In genomic region chr20:33828326-33828834, GRCh38 we compare ENCODE assay signal across 15 cellular contexts. TPM values are rescaled to one million over a fixed set of nuclear protein-coding genes. Genes with fewer than 3 reads are reported as not detected.
DNase-seq lines count a peak whose midpoint lies in the region; ATAC-seq, FAIRE-seq and TF ChIP-seq lines count a peak whose summit lies in the region.
"Had no signal": no experiment of that assay in that cellular context is flagged by ENCODE, and none has a peak within 500 bp of the region (broad histone marks: within the 10 kb centered on the region; RNA-seq: fewer than 3 reads in every experiment).

No MANE protein-coding gene starts in this region.

- peak; percentile 30 to 57 for DNase-seq in SJCRH30
- no peak for DNase-seq in left ventricle myocardium inferior
- DNase-seq in sciatic nerve (ENCODE audit: low spot score) = no peak
- no peak for DNase-seq in aorta
- DNase-seq in frontal cortex (ENCODE audit: low spot score in 2 of 2) = no peak
- DNase-seq: activated CD4-positive, alpha-beta T cell treated with anti-CD3 and anti-CD28 coated beads, Interleukin-2, amount 50 U/mL, for 1 hour; activated naive CD4-positive, alpha-beta T cell; NCI-H748 treated with DMSO at 0.1 percent for 48 hours; posterior cingulate gyrus; trophoblast cell had no signal

- H3K27ac ChIP-seq in C4-2B (peak overlapping the region; percentile 69; the same call in 1 of the 2 replicates), SJCRH30 (peak overlapping the region; percentile 53), left ventricle myocardium inferior (replicated peaks) (peak overlapping the region; percentile 46), aorta (ENCODE audit: low read depth in 1 of 2, low read length in 2 of 2) (peak overlapping the region in 1 of 2 donors; percentile 79)
- H3K27ac ChIP-seq: HL-60 had no signal

- peak; percentile 63 for ATAC-seq in sciatic nerve
- ATAC-seq in HG02885 (IDR thresholded peaks at IDR 0.05; ENCODE audit: poor library complexity, unreplicated experiment) = no peak
- ATAC-seq in aorta (ENCODE audit: low FRiP score) = no peak
- ATAC-seq in HG02588 (IDR thresholded peaks at IDR 0.05; ENCODE audit: unreplicated experiment) = no peak
- ATAC-seq: left lobe of liver had no signal

- H3K4me1 ChIP-seq in SJCRH30 = peaks cover 38% of the 10 kb centered on the region
- H3K4me1 ChIP-seq in left ventricle myocardium inferior = peaks cover 100% of the 10 kb centered on the region
- peaks cover 10 to 20% of the 10 kb centered on the region in 2 donors for H3K4me1 ChIP-seq in aorta (ENCODE audit: control insufficient read depth in 1 of 2, insufficient read depth in 2 of 2, low read length in 2 of 2)

- H3K36me3 ChIP-seq in SJCRH30 = peaks cover 3% of the 10 kb centered on the region
- no peaks in the 10 kb centered on the region for H3K36me3 ChIP-seq in left ventricle myocardium inferior
- H3K36me3 ChIP-seq in aorta (ENCODE audit: control insufficient read depth in 1 of 2, insufficient read depth in 2 of 2, low read length in 1 of 2) = no peaks in the 10 kb centered on the region

- H3K9me3 ChIP-seq in SJCRH30 (replicated peaks) (no peaks in the 10 kb centered on the region), left ventricle myocardium inferior (replicated peaks) (no peaks in the 10 kb centered on the region), aorta (ENCODE audit: control insufficient read depth, low read length) (no peaks in the 10 kb centered on the region)

- FAIRE-seq in frontal cortex (lab: Jason Lieb, UNC) = no peak

- H3K4me3 ChIP-seq in SJCRH30 (no peak overlapping the region), left ventricle myocardium inferior (no peak overlapping the region), aorta (ENCODE audit: low read length in 2 of 2) (no peak overlapping the region)

- H3K27me3 ChIP-seq in SJCRH30 (no peaks in the 10 kb centered on the region), left ventricle myocardium inferior (ENCODE audit: low read depth) (no peaks in the 10 kb centered on the region), aorta (ENCODE audit: control insufficient read depth in 1 of 2, insufficient read depth in 2 of 2, low read length in 1 of 2) (no peaks in the 10 kb centered on the region)

- intact Hi-C loops in left ventricle myocardium inferior (cut with micrococcal nuclease) = no loop called here
- intact Hi-C loops in sciatic nerve (cut with DNase I) = no loop called here
- intact Hi-C loops in aorta (cut with DNase I) = no loop called here

- no peak for TF ChIP-seq CTCF in C4-2B (conservative IDR thresholded peaks at IDR 0.05)
- TF ChIP-seq CTCF in left ventricle myocardium inferior (IDR thresholded peaks at IDR 0.05; ENCODE audit: borderline replicate concordance) = no peak

- WGBS in aorta, 2 donors = 2 to 5% methylated on average over 9 of the region's 9 CpGs

RNA-seq across cellular contexts. Expression of gene CHMP4B, which starts 17.2 kb away (rescaled TPM):
- 45.0 and 51.9 TPM in 2 replicates for total RNA-seq in SJCRH30 (2014; rRNA removed; shearing (Covaris generic))
- total RNA-seq in left ventricle myocardium inferior (104 TPM), sciatic nerve (72.8 TPM), aorta (100 to 1,000 TPM in 1 of 2 donors, 10 to 100 TPM in 1; 96.6 to 107 TPM), frontal cortex (27.7 TPM)
- polyA plus RNA-seq in aorta = 100 to 1,000 TPM; 149 to 194 TPM

Comparison
In these comparisons a context has a peak if more than half of its experiments do, and no peak if none do; other contexts are left out.
1. DNase-seq: peak in SJCRH30 (2 of 2); none in left ventricle myocardium inferior (single experiment), sciatic nerve (single experiment), aorta (0 of 2) and frontal cortex (0 of 2).